In genomic region chr19:19661675-19662251, GRCh38 we compare ENCODE assay signal across 8 cellular contexts. TPM values are rescaled to one million over a fixed set of nuclear protein-coding genes. Genes with fewer than 3 reads are reported as not detected.
A peak's percentile ranks its signal among the peaks of the same experiment; 100 is the strongest.
DNase-seq lines count a peak whose midpoint lies in the region; ATAC-seq, FAIRE-seq and TF ChIP-seq lines count a peak whose summit lies in the region.

No MANE protein-coding gene starts in this region.

- H3K9me3 Mint-ChIP-seq in activated CD4-positive, alpha-beta T cell treated with anti-CD3 and anti-CD28 coated beads for 36 hours (ENCODE audit: low read depth), result no peaks in the 10 kb centered on the region

- in situ Hi-C loops in K562 (cut with MboI), result no loop called here

- ATAC-seq in activated CD4-positive, alpha-beta T cell treated with anti-CD3 and anti-CD28 coated beads for 36 hours, result peak; percentile 46
- ATAC-seq in K562 (peak; percentile 4), psoas muscle (no peak), GM19397 (IDR thresholded peaks at IDR 0.05; ENCODE audit: unreplicated experiment) (no peak)

- no peak for TF ChIP-seq EP300 in K562 (IDR thresholded peaks at IDR 0.05; ENCODE audit: low read length)

- intact Hi-C loops in activated CD4-positive, alpha-beta T cell treated with anti-CD3 and anti-CD28 coated beads for 36 hours (cut with DNase I, micrococcal nuclease), result loop anchor here (1.0 to 5.0 kb wide), 5 partner anchors 43 to 254 kb away; partner anchors contain the start of genes GATAD2A (in 1 of the 2), PBX4 (in 1 of the 2) and ZNF14 (in 1 of the 2)
- intact Hi-C loops in K562 (cut with micrococcal nuclease) (loop anchor here (10.0 kb wide), 1 partner anchor 73 kb away; the partner anchor contains the start of gene ZNF14), psoas muscle (cut with DNase I) (loop anchor here in 1 of 2 donors (5.0 kb wide), 1 partner anchor 116 kb away; no protein-coding TSS in a partner anchor)

- POLR2A ChIA-PET in activated CD4-positive, alpha-beta T cell treated with anti-CD3 and anti-CD28 coated beads for 36 hours (lab: Charles Lee), result interaction anchor here (0.6 to 1.4 kb wide), 6 partner anchors 12 to 391 kb away, joined by 3 to 6 read pairs (median 4); partner anchors contain the start of gene ZNF506
- POLR2A ChIA-PET in HEK293 (lab: Yijun Ruan, JAX), result interaction anchor here (0.9 to 2.4 kb wide), 2 partner anchors 9 to 114 kb away, joined by 3 to 10 read pairs; no protein-coding TSS in a partner anchor
- POLR2A ChIA-PET in K562 (lab: Yijun Ruan, JAX), result interaction anchor here (0.6 to 5.0 kb wide), 7 partner anchors 11 to 1140 kb away, joined by 3 to 40 read pairs (median 3); partner anchors contain the start of genes ELL and ZNF93

- no peaks in the 10 kb centered on the region for H3K9me1 ChIP-seq in K562 (ENCODE audit: control insufficient read depth, insufficient read depth, low read length)

- peak overlapping the region; percentile 89 for H3K27ac Mint-ChIP-seq in activated CD4-positive, alpha-beta T cell treated with anti-CD3 and anti-CD28 coated beads for 36 hours

- peaks cover 23% of the 10 kb centered on the region for H3K4me1 Mint-ChIP-seq in activated CD4-positive, alpha-beta T cell treated with anti-CD3 and anti-CD28 coated beads for 36 hours

- peaks cover 35% of the 10 kb centered on the region for H3K36me3 Mint-ChIP-seq in activated CD4-positive, alpha-beta T cell treated with anti-CD3 and anti-CD28 coated beads for 36 hours (ENCODE audit: low read depth)

- BruUV-seq in K562 (replicated peaks; lab: Mats Ljungman, UMichigan), result no TSS peak

- TF ChIP-seq RAD21 in K562 (CRISPR knock-in tag; conservative IDR thresholded peaks at IDR 0.05 in 1 of 2, IDR thresholded peaks at IDR 0.05 in 1 of 2), result no peak

- DNase-seq in activated CD4-positive, alpha-beta T cell treated with anti-CD3 and anti-CD28 coated beads for 36 hours, result peak; percentile 70
- no peak for DNase-seq in activated CD4-positive, alpha-beta T cell treated with anti-CD3 and anti-CD28 coated beads for 1 hour
- peak; percentile 94 for DNase-seq in NOMO-1 treated with DMSO at 0.1 percent for 48 hours (lab: John Stamatoyannopoulos, UW; ENCODE audit: unreplicated experiment)
- DNase-seq in K562 (ENCODE audit: extremely low read depth in 1 of 4, low spot score in 3 of 4), result peak; percentile 25 to 51 (median 32)
- DNase-seq in psoas muscle, result no peak
- DNase-seq in SHP77 treated with DMSO at 0.1 percent for 48 hours (lab: John Stamatoyannopoulos, UW), result no peak

- H3K4me3 Mint-ChIP-seq in activated CD4-positive, alpha-beta T cell treated with anti-CD3 and anti-CD28 coated beads for 36 hours, result peak overlapping the region; percentile 78

- peaks cover 36% of the 10 kb centered on the region for H3K79me2 ChIP-seq in K562 (ENCODE audit: control insufficient read depth, insufficient read depth, low read length)

- no peaks in the 10 kb centered on the region for H3K9me3 ChIP-seq in HEK293 (ENCODE audit: control insufficient read depth, insufficient read depth, low read depth, low read length)
- no peaks in the 10 kb centered on the region; the same call in 1 of the 2 replicates for H3K9me3 ChIP-seq in K562 (replicated peaks; ENCODE audit: control insufficient read depth, insufficient read depth, low read depth, low read length)
- H3K9me3 ChIP-seq in psoas muscle, result no peaks in the 10 kb centered on the region

- H2AFZ ChIP-seq in K562 (ENCODE audit: low read depth, low read length), result no peak overlapping the region

- WGBS in K562 (ENCODE audit: insufficient coverage, low coverage, missing lambda C conversion rate), result 82% methylated on average over 18 of the region's 18 CpGs
- 64 to 69% (median 67%) methylated on average over 18 of the region's 18 CpGs for WGBS in psoas muscle, 3 donors

- H3K4me3 ChIP-seq in HEK293 (ENCODE audit: low read depth, low read length) (peak overlapping the region; percentile 99; the same call in 1 of the 2 replicates), K562 (peak overlapping the region; percentile 92; the same call in 1 of the 2 replicates), psoas muscle (peak overlapping the region; percentile 99)

- CTCF ChIA-PET in activated CD4-positive, alpha-beta T cell treated with anti-CD3 and anti-CD28 coated beads for 36 hours (lab: Charles Lee), result interaction anchor here (0.7 to 1.2 kb wide), 4 partner anchors 33 to 146 kb away, joined by 3 to 4 read pairs (median 4); partner anchors contain the start of genes NDUFA13 and TSSK6
- CTCF ChIA-PET in HEK293 (lab: Yijun Ruan, JAX), result interaction anchor here (1.0 to 1.6 kb wide), 4 partner anchors 8 to 129 kb away, joined by 3 to 8 read pairs (median 4); partner anchors contain the start of gene GMIP
- CTCF ChIA-PET in K562 (lab: Yijun Ruan, JAX; ENCODE audit: low intra/inter-chr PET ratio), result no interaction called here

- peaks cover 9% of the 10 kb centered on the region; the same call in 1 of the 2 replicates for H4K20me1 ChIP-seq in K562 (replicated peaks; ENCODE audit: control insufficient read depth, insufficient read depth, low read length)

- peaks cover 3% of the 10 kb centered on the region; the same call in 1 of the 2 replicates for H3K4me1 ChIP-seq in HEK293 (ENCODE audit: control insufficient read depth, insufficient read depth, low read length)
- peaks cover 10 to 36% of the 10 kb centered on the region in 2 experiments; a peak in 4 of 5 replicates for H3K4me1 ChIP-seq in K562 (replicated peaks in 1 of 2; ENCODE audit: control insufficient read depth in 2 of 2, insufficient read depth in 2 of 2, low read length in 2 of 2)
- peaks cover 14% of the 10 kb centered on the region for H3K4me1 ChIP-seq in psoas muscle

- TF ChIP-seq CTCF in HEK293 (tag by site-specific recombination; IDR thresholded peaks at IDR 0.05) (no peak), K562 (IDR thresholded peaks at IDR 0.05 in 2 of 3, conservative IDR thresholded peaks at IDR 0.05 in 1 of 3; ENCODE audit: insufficient read depth in 2 of 3, low read depth in 1 of 3, low read length in 3 of 3) (no peak), psoas muscle (IDR thresholded peaks at IDR 0.05) (no peak)

- no peaks in the 10 kb centered on the region for H3K27me3 Mint-ChIP-seq in activated CD4-positive, alpha-beta T cell treated with anti-CD3 and anti-CD28 coated beads for 36 hours

- no peak for TF ChIP-seq POLR2A in K562 (conservative IDR thresholded peaks at IDR 0.05)

- H3K4me2 ChIP-seq in K562 (ENCODE audit: insufficient read depth, low read length), result peak overlapping the region; percentile 99

- no peak overlapping the region for H3K27ac ChIP-seq in HEK293 (ENCODE audit: extremely low read depth, low read depth, low read length)
- peak overlapping the region; percentile 100; the same call in 2 of the 3 replicates for H3K27ac ChIP-seq in K562 (ENCODE audit: extremely low read depth, low read depth, low read length)
- H3K27ac ChIP-seq in psoas muscle, result no peak overlapping the region

- FAIRE-seq in K562 (lab: Jason Lieb, UNC), result peak; percentile 42

- no peaks in the 10 kb centered on the region for H3K27me3 ChIP-seq in K562 (ENCODE audit: control insufficient read depth in 2 of 2, insufficient read depth in 2 of 2, low read length in 2 of 2)
- H3K27me3 ChIP-seq in psoas muscle (ENCODE audit: insufficient read depth in 3 of 3, low read length in 2 of 3), result no peaks in the 10 kb centered on the region

- H3K9ac ChIP-seq in K562 (ENCODE audit: insufficient read depth in 1 of 2, low read depth in 2 of 2, low read length in 2 of 2), result peak overlapping the region; percentile 95 to 96

- H3K36me3 ChIP-seq in HEK293 (ENCODE audit: control insufficient read depth in 2 of 2, insufficient read depth in 1 of 2, low read length in 2 of 2) (peaks cover 17 to 47% of the 10 kb centered on the region in 2 experiments; a peak in 2 of 3 replicates), K562 (ENCODE audit: control insufficient read depth, insufficient read depth, low read length) (peaks cover 47% of the 10 kb centered on the region), psoas muscle (ENCODE audit: insufficient read depth in 1 of 2, low read depth in 1 of 2) (peaks cover 1 to 38% of the 10 kb centered on the region in 2 donors)

RNA-seq across cellular contexts. Expression of gene ATP13A1, which starts 1.7 kb away (rescaled TPM):
- total RNA-seq in activated CD4-positive, alpha-beta T cell treated with anti-CD3 and anti-CD28 coated beads for 36 hours, result 10 to 100 TPM; 61.8 to 71.2 TPM
- total RNA-seq in K562 (2011; cell fraction: chromatin; rRNA removed; ENCODE audit: low replicate concordance), result 206 and 610 TPM in 2 replicates
- 371 and 377 TPM in 2 replicates for total RNA-seq in K562 (2011; cell fraction: nucleolus; rRNA removed)
- 207 and 218 TPM in 2 replicates for total RNA-seq in K562 (2011; cell fraction: nucleoplasm; rRNA removed)
- 32.5 and 41.6 TPM in 2 replicates for total RNA-seq in K562 (2014; rRNA removed)
- 20.1 and 21.6 TPM in 2 replicates for total RNA-seq in K562 (2014; rRNA removed; fragmentation: Illumina TruSeq; extraction: Trizol)
- total RNA-seq in K562 (2015; rRNA removed; fragmentation: Illumina TruSeq; extraction: Trizol), result 19.6 and 21.8 TPM in 2 replicates
- 68.0 and 83.8 TPM in 2 replicates for total RNA-seq in K562 (2021)
- polyA plus RNA-seq in K562 (2011; rRNA removed), result 23.1 and 45.6 TPM in 2 replicates
- 27.8 and 39.0 TPM in 2 replicates for polyA plus RNA-seq in K562 (2011; cell fraction: cytosol; rRNA removed)
- polyA plus RNA-seq in K562 (2011; cell fraction: nucleus; rRNA removed), result 418 and 536 TPM in 2 replicates
- 43.7 and 80.1 TPM in 2 replicates for polyA plus RNA-seq in K562 (2012)
- 27.9 and 46.9 TPM in 2 replicates for polyA plus RNA-seq in K562 (2014; fragmentation: Illumina TruSeq; extraction: Trizol)
- 1 to 10 TPM in 1 of 2 experiments, under 1 TPM in 1; 0.90 to 1.8 TPM for polyA plus RNA-seq in K562 (2014; fragmentation: Nextera tagmentation; extraction: Ambion mirVana)
- polyA plus RNA-seq in K562 (2014; rRNA removed), result 49.2 and 58.9 TPM in 2 replicates
- polyA minus RNA-seq in K562 (2011; rRNA and poly(A)+ RNA removed), result 35.7 and 39.3 TPM in 2 replicates
- 32.4 and 39.3 TPM in 2 replicates for polyA minus RNA-seq in K562 (2011; cell fraction: cytosol; rRNA and poly(A)+ RNA removed)
- polyA minus RNA-seq in K562 (2011; cell fraction: nucleus; rRNA and poly(A)+ RNA removed), result 107 and 134 TPM in 2 replicates
- 10 to 100 TPM; 17.5 to 27.5 (median 21.4) TPM for total RNA-seq in psoas muscle
- 10 to 100 TPM; 15.4 to 23.8 (median 20.6) TPM for polyA plus RNA-seq in psoas muscle

RNA-seq across cellular contexts. Expression of gene ZNF101, which starts 6.9 kb away (rescaled TPM):
- 10 to 100 TPM; 63.9 to 70.8 TPM for total RNA-seq in activated CD4-positive, alpha-beta T cell treated with anti-CD3 and anti-CD28 coated beads for 36 hours
- total RNA-seq in K562 (2011; cell fraction: chromatin; rRNA removed; ENCODE audit: low replicate concordance), result 25.4 and 44.7 TPM in 2 replicates
- total RNA-seq in K562 (2011; cell fraction: nucleolus; rRNA removed), result 19.6 and 22.2 TPM in 2 replicates
- total RNA-seq in K562 (2011; cell fraction: nucleoplasm; rRNA removed), result 33.1 and 41.5 TPM in 2 replicates
- total RNA-seq in K562 (2014; rRNA removed), result 9.5 and 10.6 TPM in 2 replicates
- 19.3 and 19.8 TPM in 2 replicates for total RNA-seq in K562 (2014; rRNA removed; fragmentation: Illumina TruSeq; extraction: Trizol)
- total RNA-seq in K562 (2015; rRNA removed; fragmentation: Illumina TruSeq; extraction: Trizol), result 14.6 and 14.7 TPM in 2 replicates
- total RNA-seq in K562 (2021), result 13.1 and 17.5 TPM in 2 replicates
- 14.9 and 20.3 TPM in 2 replicates for polyA plus RNA-seq in K562 (2011; rRNA removed)
- polyA plus RNA-seq in K562 (2011; cell fraction: cytosol; rRNA removed), result 4.6 and 7.6 TPM in 2 replicates
- 6.4 and 7.7 TPM in 2 replicates for polyA plus RNA-seq in K562 (2011; cell fraction: nucleus; rRNA removed)
- 7.0 and 7.5 TPM in 2 replicates for polyA plus RNA-seq in K562 (2012)
- 10.6 and 11.1 TPM in 2 replicates for polyA plus RNA-seq in K562 (2014; fragmentation: Illumina TruSeq; extraction: Trizol)
- 10 to 100 TPM in 1 of 2 experiments, 1 to 10 TPM in 1; 9.6 to 11.8 TPM for polyA plus RNA-seq in K562 (2014; fragmentation: Nextera tagmentation; extraction: Ambion mirVana)
- polyA plus RNA-seq in K562 (2014; rRNA removed), result 8.6 and 12.4 TPM in 2 replicates
- 28.3 and 34.7 TPM in 2 replicates for polyA minus RNA-seq in K562 (2011; rRNA and poly(A)+ RNA removed)
- 7.5 and 7.6 TPM in 2 replicates for polyA minus RNA-seq in K562 (2011; cell fraction: cytosol; rRNA and poly(A)+ RNA removed)
- polyA minus RNA-seq in K562 (2011; cell fraction: nucleus; rRNA and poly(A)+ RNA removed), result 4.4 and 9.1 TPM in 2 replicates
- total RNA-seq in psoas muscle, result 1 to 10 TPM; 1.5 to 3.1 (median 1.9) TPM
- 1 to 10 TPM; 2.1 to 3.8 (median 2.5) TPM for polyA plus RNA-seq in psoas muscle

RNA-seq across cellular contexts. Expression of gene GMIP, which starts 18.3 kb away (rescaled TPM):
- total RNA-seq in activated CD4-positive, alpha-beta T cell treated with anti-CD3 and anti-CD28 coated beads for 36 hours, result 10 to 100 TPM; 54.9 to 56.6 TPM
- 36.6 and 78.6 TPM in 2 replicates for total RNA-seq in K562 (2011; cell fraction: chromatin; rRNA removed; ENCODE audit: low replicate concordance)
- total RNA-seq in K562 (2011; cell fraction: nucleolus; rRNA removed), result 26.7 and 27.8 TPM in 2 replicates
- total RNA-seq in K562 (2011; cell fraction: nucleoplasm; rRNA removed), result 17.3 and 24.6 TPM in 2 replicates
- 9.9 and 12.6 TPM in 2 replicates for total RNA-seq in K562 (2014; rRNA removed)
- total RNA-seq in K562 (2014; rRNA removed; fragmentation: Illumina TruSeq; extraction: Trizol), result 2.2 and 3.9 TPM in 2 replicates
- total RNA-seq in K562 (2015; rRNA removed; fragmentation: Illumina TruSeq; extraction: Trizol), result 3.2 and 3.3 TPM in 2 replicates
- total RNA-seq in K562 (2021), result 13.5 and 15.8 TPM in 2 replicates
- 2.9 and 5.1 TPM in 2 replicates for polyA plus RNA-seq in K562 (2011; rRNA removed)
- 2.3 and 3.5 TPM in 2 replicates for polyA plus RNA-seq in K562 (2011; cell fraction: cytosol; rRNA removed)
- 27.3 and 36.6 TPM in 2 replicates for polyA plus RNA-seq in K562 (2011; cell fraction: nucleus; rRNA removed)
- 8.7 and 16.6 TPM in 2 replicates for polyA plus RNA-seq in K562 (2012)
- 5.4 and 6.3 TPM in 2 replicates for polyA plus RNA-seq in K562 (2014; fragmentation: Illumina TruSeq; extraction: Trizol)
- under 1 TPM; 0.14 to 0.38 TPM for polyA plus RNA-seq in K562 (2014; fragmentation: Nextera tagmentation; extraction: Ambion mirVana)
- 6.8 and 12.5 TPM in 2 replicates for polyA plus RNA-seq in K562 (2014; rRNA removed)
- polyA minus RNA-seq in K562 (2011; rRNA and poly(A)+ RNA removed), result 5.1 and 5.4 TPM in 2 replicates
- 3.7 and 6.4 TPM in 2 replicates for polyA minus RNA-seq in K562 (2011; cell fraction: cytosol; rRNA and poly(A)+ RNA removed)
- polyA minus RNA-seq in K562 (2011; cell fraction: nucleus; rRNA and poly(A)+ RNA removed), result 6.6 and 8.1 TPM in 2 replicates
- 1 to 10 TPM; 1.4 to 2.3 (median 1.8) TPM for total RNA-seq in psoas muscle
- polyA plus RNA-seq in psoas muscle, result 1 to 10 TPM in 1 of 3 donors, under 1 TPM in 2; 0.51 to 1.1 (median 0.83) TPM

RNA-seq across cellular contexts. Expression of gene LPAR2, which starts 33.7 kb away (rescaled TPM):
- 10 to 100 TPM; 21.6 to 33.2 TPM for total RNA-seq in activated CD4-positive, alpha-beta T cell treated with anti-CD3 and anti-CD28 coated beads for 36 hours
- 44.7 and 88.0 TPM in 2 replicates for total RNA-seq in K562 (2011; cell fraction: chromatin; rRNA removed; ENCODE audit: low replicate concordance)
- total RNA-seq in K562 (2011; cell fraction: nucleolus; rRNA removed), result 27.1 and 27.2 TPM in 2 replicates
- 34.0 and 49.1 TPM in 2 replicates for total RNA-seq in K562 (2011; cell fraction: nucleoplasm; rRNA removed)
- total RNA-seq in K562 (2014; rRNA removed) (2.3 and 3.3 TPM in 2 replicates), K562 (2014; rRNA removed; fragmentation: Illumina TruSeq; extraction: Trizol) (1.8 and 1.9 TPM in 2 replicates), K562 (2015; rRNA removed; fragmentation: Illumina TruSeq; extraction: Trizol) (4.0 and 4.4 TPM in 2 replicates), K562 (2021) (7.0 and 10.3 TPM in 2 replicates), psoas muscle (1 to 10 TPM in 1 of 4 donors, under 1 TPM in 3; 0.42 to 1.5 (median 0.55) TPM)
- polyA plus RNA-seq in K562 (2011; rRNA removed) (4.4 and 9.4 TPM in 2 replicates), K562 (2014; fragmentation: Illumina TruSeq; extraction: Trizol) (6.5 and 7.8 TPM in 2 replicates), K562 (2014; fragmentation: Nextera tagmentation; extraction: Ambion mirVana) (under 1 TPM; 0.63 TPM), K562 (2014; rRNA removed) (8.1 and 13.8 TPM in 2 replicates), psoas muscle (under 1 TPM; 0.08 to 0.38 (median 0.27) TPM)
- polyA plus RNA-seq in K562 (2011; cell fraction: cytosol; rRNA removed), result 7.7 and 7.9 TPM in 2 replicates
- polyA plus RNA-seq in K562 (2011; cell fraction: nucleus; rRNA removed), result 76.8 and 108 TPM in 2 replicates
- polyA plus RNA-seq in K562 (2012), result 9.5 and 18.9 TPM in 2 replicates
- polyA minus RNA-seq in K562 (2011; rRNA and poly(A)+ RNA removed), result 2.7 and 3.6 TPM in 2 replicates
- polyA minus RNA-seq in K562 (2011; cell fraction: cytosol; rRNA and poly(A)+ RNA removed), result 1.6 and 2.5 TPM in 2 replicates
- 6.6 and 7.2 TPM in 2 replicates for polyA minus RNA-seq in K562 (2011; cell fraction: nucleus; rRNA and poly(A)+ RNA removed)

RNA-seq across cellular contexts. Expression of gene PBX4, which starts 43.3 kb away (rescaled TPM):
- total RNA-seq in activated CD4-positive, alpha-beta T cell treated with anti-CD3 and anti-CD28 coated beads for 36 hours, result 10 to 100 TPM; 19.4 to 21.2 TPM
- total RNA-seq in K562 (2011; cell fraction: chromatin; rRNA removed; ENCODE audit: low replicate concordance), result 4.4 and 8.4 TPM in 2 replicates
- 4.8 and 5.3 TPM in 2 replicates for total RNA-seq in K562 (2011; cell fraction: nucleolus; rRNA removed)
- total RNA-seq in K562 (2011; cell fraction: nucleoplasm; rRNA removed), result 3.2 and 4.2 TPM in 2 replicates
- total RNA-seq in K562 (2014; rRNA removed) (1.2 and 2.2 TPM in 2 replicates), K562 (2014; rRNA removed; fragmentation: Illumina TruSeq; extraction: Trizol) (0.73 and 0.86 TPM in 2 replicates), K562 (2015; rRNA removed; fragmentation: Illumina TruSeq; extraction: Trizol) (2.0 and 2.1 TPM in 2 replicates), K562 (2021) (2.0 and 2.1 TPM in 2 replicates), psoas muscle (under 1 TPM in 1 of 4 donors, not detected in 3; 0.17 TPM)
- polyA plus RNA-seq in K562 (2011; rRNA removed) (2.7 and 3.1 TPM in 2 replicates), K562 (2014; fragmentation: Illumina TruSeq; extraction: Trizol) (0.92 and 2.5 TPM in 2 replicates), K562 (2014; fragmentation: Nextera tagmentation; extraction: Ambion mirVana) (under 1 TPM in 1 of 2 experiments, not detected in 1; 0.11 TPM), K562 (2014; rRNA removed) (3.8 and 5.9 TPM in 2 replicates), psoas muscle (under 1 TPM in 2 of 3 donors, not detected in 1; 0.06 to 0.08 TPM)
- polyA plus RNA-seq in K562 (2011; cell fraction: cytosol; rRNA removed), result 2.3 and 3.1 TPM in 2 replicates
- 5.2 and 12.2 TPM in 2 replicates for polyA plus RNA-seq in K562 (2011; cell fraction: nucleus; rRNA removed)
- 2.0 and 4.6 TPM in 2 replicates for polyA plus RNA-seq in K562 (2012)
- polyA minus RNA-seq in K562 (2011; rRNA and poly(A)+ RNA removed), result 0.98 and 1.0 TPM in 2 replicates
- 1.8 TPM in 1 of 2 replicates, not detected in the other for polyA minus RNA-seq in K562 (2011; cell fraction: cytosol; rRNA and poly(A)+ RNA removed)
- 3.2 and 3.4 TPM in 2 replicates for polyA minus RNA-seq in K562 (2011; cell fraction: nucleus; rRNA and poly(A)+ RNA removed)

Comparison
In these comparisons a context has a peak if more than half of its experiments do, and no peak if none do; other contexts are left out.
1. DNase-seq: peak in activated CD4-positive, alpha-beta T cell treated with anti-CD3 and anti-CD28 coated beads for 36 hours (single experiment), NOMO-1 treated with DMSO at 0.1 percent for 48 hours (single experiment) and K562 (4 of 4); none in activated CD4-positive, alpha-beta T cell treated with anti-CD3 and anti-CD28 coated beads for 1 hour (single experiment), psoas muscle (0 of 2) and SHP77 treated with DMSO at 0.1 percent for 48 hours (single experiment).
2. ATAC-seq: peak in activated CD4-positive, alpha-beta T cell treated with anti-CD3 and anti-CD28 coated beads for 36 hours (single experiment) and K562 (single experiment); none in psoas muscle (0 of 4) and GM19397 (single experiment).
3. Peak in every context shown above with its lines, with median percentiles within 50 percentile points of each other: H3K4me3 ChIP-seq.